9 cellular contexts compared by ENCODE assay signal in genomic region chr11:122202161-122202950, GRCh38.
DNase-seq lines count a peak whose midpoint lies in the region; ATAC-seq and TF ChIP-seq lines count a peak whose summit lies in the region.
"Had no signal": no experiment of that assay in that cellular context is flagged by ENCODE, and none has a peak within 500 bp of the region (broad histone marks: within the 10 kb centered on the region; RNA-seq: fewer than 3 reads in every experiment).

No MANE protein-coding gene starts in this region.

- no peak for TF ChIP-seq RAD21 in HCT116 (IDR thresholded peaks at IDR 0.05; ENCODE audit: low read depth)

- peak; percentile 69 for ATAC-seq in HCT116
- ATAC-seq in GM18498 (IDR thresholded peaks at IDR 0.05; ENCODE audit: unreplicated experiment) = no peak
- no peak for ATAC-seq in GM18861 (IDR thresholded peaks at IDR 0.05; ENCODE audit: unreplicated experiment)

- TF ChIP-seq CTCF in HCT116 (IDR thresholded peaks at IDR 0.05 in 2 of 3, conservative IDR thresholded peaks at IDR 0.05 in 1 of 3; ENCODE audit: borderline replicate concordance in 1 of 3, insufficient read depth in 1 of 3, low read depth in 2 of 3, low read length in 2 of 3) = no peak
- TF ChIP-seq CTCF in brain (conservative IDR thresholded peaks at IDR 0.05) = no peak
- TF ChIP-seq CTCF in kidney epithelial cell (IDR thresholded peaks at IDR 0.05; ENCODE audit: insufficient read depth, low read length, poor library complexity, severe bottlenecking) = no peak

- H3K27ac ChIP-seq in HCT116 (ENCODE audit: low read depth, low read length) = peak overlapping the region; percentile 97
- H3K27ac ChIP-seq in subcutaneous abdominal adipose tissue (ENCODE audit: low read depth, low read length) = peak overlapping the region; percentile 15

- peaks cover 50% of the 10 kb centered on the region for H3K79me2 ChIP-seq in HCT116 (ENCODE audit: insufficient read depth, low read length)

- DNase-seq in HCT116 (ENCODE audit: low read depth, low spot score) (peak; percentile 75), kidney epithelial cell (ENCODE audit: low read depth) (no peak), NCI-H2171 treated with DMSO at 0.1 percent for 48 hours (lab: John Stamatoyannopoulos, UW) (no peak)
- DNase-seq in activated CD4-positive, alpha-beta T cell treated with anti-CD3 and anti-CD28 coated beads, Interleukin-2, amount 50 U/mL, for 48 hours = no peak
- DNase-seq: cerebellar nuclear complex had no signal

- RAD21 ChIA-PET in HCT116 (lab: Charles Lee; ENCODE audit: low non-redundant PET in 1 of 2, low total read pairs in 2 of 2, uncharacterized antibody in 2 of 2, unreplicated experiment in 2 of 2) = interaction anchor here in 1 of 2 experiments (1.0 kb wide), 1 partner anchor 547 kb away, joined by 4 read pairs; no protein-coding TSS in a partner anchor

- no peak overlapping the region for H2AFZ ChIP-seq in HCT116 (ENCODE audit: low read depth, low read length, poor library complexity, severe bottlenecking)

- peak overlapping the region; percentile 97 for H3K4me2 ChIP-seq in HCT116 (ENCODE audit: low read length)

- H3K4me3 ChIP-seq in HCT116 (replicated peaks in 1 of 2; ENCODE audit: low read depth in 1 of 2, low read length in 2 of 2) (peak overlapping the region; percentile 56 to 79), kidney epithelial cell (ENCODE audit: low read depth, low read length) (peak overlapping the region; percentile 31), subcutaneous abdominal adipose tissue (ENCODE audit: low read depth in 1 of 5, low read length in 5 of 5) (peak overlapping the region; percentile 46 to 71 (median 62))

- H3K9me3 Mint-ChIP-seq in brain = peaks cover 0 to 8% (median 0%) of the 10 kb centered on the region in 5 experiments

- peak overlapping the region; percentile 61 to 92 (median 73) for H3K27ac Mint-ChIP-seq in brain

- H3K27me3 ChIP-seq in HCT116 (ENCODE audit: insufficient read depth, low read length) (no peaks in the 10 kb centered on the region), kidney epithelial cell (ENCODE audit: control insufficient read depth, insufficient read depth, low read length) (no peaks in the 10 kb centered on the region), subcutaneous abdominal adipose tissue (ENCODE audit: control insufficient read depth in 5 of 5, insufficient read depth in 4 of 5, low read length in 5 of 5) (no peaks in the 10 kb centered on the region)

- H3K4me1 ChIP-seq in HCT116 (ENCODE audit: control insufficient read depth in 1 of 2, insufficient read depth in 2 of 2, low read length in 2 of 2) (peaks cover 74 to 94% of the 10 kb centered on the region in 2 experiments), subcutaneous abdominal adipose tissue (ENCODE audit: control insufficient read depth in 5 of 5, insufficient read depth in 5 of 5, low read length in 5 of 5) (peaks cover 3 to 46% (median 32%) of the 10 kb centered on the region in 5 donors)

- H3K36me3 ChIP-seq in HCT116 (ENCODE audit: control insufficient read depth in 1 of 2, insufficient read depth in 2 of 2, low read length in 2 of 2) (peaks cover 0 to 8% of the 10 kb centered on the region in 2 experiments; a peak in 1 of 4 replicates), kidney epithelial cell (ENCODE audit: control insufficient read depth, insufficient read depth, low read length) (no peaks in the 10 kb centered on the region), subcutaneous abdominal adipose tissue (ENCODE audit: control insufficient read depth in 5 of 5, insufficient read depth in 5 of 5, low read length in 5 of 5) (no peaks in the 10 kb centered on the region)

- CTCF ChIA-PET in HCT116 (lab: Charles Lee) = interaction anchor here (0.8 to 3.4 kb wide), 9 partner anchors 12 to 304 kb away, joined by 3 to 18 read pairs (median 6); no protein-coding TSS in a partner anchor

- H3K4me3 Mint-ChIP-seq in brain = peak overlapping the region; percentile 76 to 92 (median 81)

- TF ChIP-seq POLR2A in HCT116 (IDR thresholded peaks at IDR 0.05; ENCODE audit: borderline replicate concordance, extremely low read depth, insufficient read depth, insufficient read length) = no peak

- POLR2A ChIA-PET in HCT116 (lab: Charles Lee) = interaction anchor here (1.0 to 3.3 kb wide), 10 partner anchors 8 to 95 kb away, joined by 3 to 14 read pairs (median 6); no protein-coding TSS in a partner anchor

- no peaks in the 10 kb centered on the region for H3K9me3 ChIP-seq in HCT116 (ENCODE audit: control insufficient read depth in 1 of 2, insufficient read depth in 1 of 2, low read depth in 1 of 2, low read length in 2 of 2)
- H3K9me3 ChIP-seq in subcutaneous abdominal adipose tissue (ENCODE audit: control insufficient read depth in 5 of 5, low read length in 5 of 5) = no peaks in the 10 kb centered on the region

- H3K27me3 Mint-ChIP-seq in brain = no peaks in the 10 kb centered on the region

- intact Hi-C loops in HCT116 (cut with micrococcal nuclease) = loop anchor here (2.0 to 5.0 kb wide), 4 partner anchors 46 to 182 kb away; no protein-coding TSS in a partner anchor

- no peaks in the 10 kb centered on the region for H4K20me1 ChIP-seq in HCT116 (ENCODE audit: insufficient read depth)

- H3K36me3 Mint-ChIP-seq in brain = peaks cover 8% of the 10 kb centered on the region

- H3K9ac ChIP-seq in HCT116 (ENCODE audit: low read length) (peak overlapping the region; percentile 87), subcutaneous abdominal adipose tissue (ENCODE audit: low read length in 5 of 5) (peak overlapping the region in 3 of 5 donors; percentile 40 to 63 (median 43))

- H3K9me2 ChIP-seq in HCT116 (ENCODE audit: insufficient read depth) = no peaks in the 10 kb centered on the region

- BruUV-seq in HCT116 (replicated peaks; lab: Mats Ljungman, UMichigan) = TSS peak; percentile 47

- peaks cover 53% of the 10 kb centered on the region for H3K4me1 Mint-ChIP-seq in brain

TF ChIP-seq in HCT116, 20 proteins besides CTCF, POLR2A, EP300 and RAD21:
- TF ChIP-seq POLR2AphosphoS5 (IDR thresholded peaks at IDR 0.05; ENCODE audit: low read depth, low read length) (peak; percentile 89; the same call in 1 of the 2 replicates), TCF7L2 (IDR thresholded peaks at IDR 0.05; ENCODE audit: borderline replicate concordance, extremely low read depth, insufficient read depth, insufficient read length) (peak; percentile 85), CEBPB (IDR thresholded peaks at IDR 0.05; ENCODE audit: low read depth) (no peak), JUND (IDR thresholded peaks at IDR 0.05) (no peak)
TF ChIP-seq in HCT116: peak in this region for 2.
